In the genomic region with DNA sequence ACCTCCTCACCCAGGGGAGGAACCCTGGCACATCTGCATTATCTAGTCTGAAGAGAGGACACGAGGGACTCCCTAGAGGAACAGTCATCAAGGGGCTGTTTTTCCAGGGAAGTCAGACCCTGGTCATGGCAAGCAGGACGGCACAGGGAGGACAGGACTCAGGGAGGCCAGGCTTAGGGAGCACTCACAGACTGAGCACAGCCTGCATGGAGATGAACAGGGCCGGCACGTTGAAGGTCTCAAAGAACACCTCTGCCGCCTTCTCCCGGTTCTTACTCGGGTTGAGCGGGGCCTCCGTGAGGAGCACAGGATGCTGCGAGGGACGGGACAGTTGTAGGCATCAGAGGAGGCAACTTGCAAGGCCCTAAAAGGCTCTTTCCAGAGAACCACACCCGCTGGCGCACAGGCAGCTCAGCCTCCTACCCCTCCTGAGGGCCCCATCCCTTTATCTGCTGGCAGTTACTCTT, we compare ENCODE assay signal across 1 cellular context.
TF ChIP-seq lines count a peak whose summit lies in the region.

No MANE protein-coding gene starts in this region.

TF ChIP-seq in HepG2, 621 proteins besides CTCF, POLR2A, EP300 and RAD21:
- TF ChIP-seq FOXC1 (CRISPR knock-in tag; IDR thresholded peaks at IDR 0.05; ENCODE audit: borderline replicate concordance): no peak
- peak; percentile 87 for TF ChIP-seq ZNF263 (CRISPR knock-in tag; IDR thresholded peaks at IDR 0.05)
- no peak for TF ChIP-seq WIZ (CRISPR knock-in tag; IDR thresholded peaks at IDR 0.05)
- no peak for TF ChIP-seq NR2F1 (CRISPR knock-in tag; IDR thresholded peaks at IDR 0.05)
- no peak for TF ChIP-seq KAT8 (CRISPR knock-in tag; IDR thresholded peaks at IDR 0.05)
